In the genomic region with DNA sequence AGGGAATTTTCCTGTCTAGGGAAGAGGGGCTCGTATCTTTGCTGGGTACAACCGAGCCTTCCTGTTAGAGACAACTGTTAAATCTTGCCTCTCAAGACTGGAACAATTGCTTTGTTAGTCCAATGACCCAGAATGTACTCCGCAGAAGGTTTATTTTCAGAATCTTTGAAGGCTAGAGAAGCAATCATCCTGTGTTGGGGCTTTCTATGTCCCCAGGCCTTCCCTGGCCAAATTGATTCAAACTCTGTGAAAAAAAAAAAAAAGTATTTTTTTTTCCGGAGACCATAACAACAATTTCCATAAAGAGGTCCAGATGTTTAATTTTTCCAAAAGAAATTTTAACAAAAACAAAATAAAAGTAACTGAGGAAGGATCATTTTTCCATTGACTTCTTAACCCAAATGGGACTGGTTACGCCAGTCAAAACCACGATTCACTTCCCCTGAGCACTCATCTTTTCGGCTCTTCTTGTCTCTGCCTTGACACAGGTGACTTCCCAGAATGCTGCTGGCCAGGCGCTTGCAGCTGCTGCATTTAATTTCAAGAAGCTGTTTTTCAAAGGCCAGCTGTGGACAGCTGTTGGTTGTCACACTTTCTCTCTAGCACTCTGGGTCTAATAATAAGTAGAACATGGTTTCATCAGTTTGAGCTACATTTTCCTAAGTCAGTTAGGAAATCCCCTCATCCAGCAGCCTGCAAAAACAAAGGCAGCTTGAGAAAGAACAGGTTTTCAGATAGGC, we compare ENCODE assay signal across 11 cellular contexts.
DNase-seq lines count a peak whose midpoint lies in the region; ATAC-seq, FAIRE-seq and TF ChIP-seq lines count a peak whose summit lies in the region.
"Had no signal": no experiment of that assay in that cellular context is flagged by ENCODE, and none has a peak within 500 bp of the region (broad histone marks: within the 10 kb centered on the region; RNA-seq: fewer than 3 reads in every experiment).

No MANE protein-coding gene starts in this region.

- in situ Hi-C loops in K562 (cut with MboI) (no loop called here), ACHN (cut with HindIII; ENCODE audit: low pct_ligation_motif_present, low pct_unique_long_range_greater_than_20kb, low sequenced_read_pairs) (no loop called here)

- H3K9me3 ChIP-seq in K562 (replicated peaks; ENCODE audit: control insufficient read depth, insufficient read depth, low read depth, low read length): no peaks in the 10 kb centered on the region
- H3K9me3 ChIP-seq in suprapubic skin: no peaks in the 10 kb centered on the region
- H3K9me3 ChIP-seq in A673 (ENCODE audit: low read depth, low read length, poor library complexity, severe bottlenecking): no peaks in the 10 kb centered on the region

- peak; percentile 5 to 8 for DNase-seq in activated CD4-positive, alpha-beta T cell treated with anti-CD3 and anti-CD28 coated beads, Interleukin-2, amount 50 U/mL, for 48 hours
- no peak for DNase-seq in activated CD4-positive, alpha-beta T cell treated with anti-CD3 and anti-CD28 coated beads, Interleukin-2, amount 10 ng/mL, durations not matched to agents 7 days and 5 days
- DNase-seq in K562 (ENCODE audit: extremely low read depth in 1 of 4, low spot score in 3 of 4) (peak in 1 of 4 experiments; percentile 1), suprapubic skin (ENCODE audit: low spot score in 2 of 2) (no peak), SKM-1 (lab: John Stamatoyannopoulos, UW; ENCODE audit: unreplicated experiment) (no peak), A673 (ENCODE audit: low spot score) (no peak), ACHN (no peak)
- DNase-seq: occipital lobe, substantia nigra had no signal

- no peak overlapping the region for H3K9ac ChIP-seq in K562 (ENCODE audit: insufficient read depth in 1 of 2, low read depth in 2 of 2, low read length in 2 of 2)

- no peak overlapping the region for H3K27ac Mint-ChIP-seq in activated CD4-positive, alpha-beta T cell treated with anti-CD3 and anti-CD28 coated beads, Interleukin-2, amount 10 ng/mL, durations not matched to agents 7 days and 5 days

- 0 out of 2 replicates have a peak overlapping the region, but pooled peaks have one; percentile 51 for H2AFZ ChIP-seq in K562 (ENCODE audit: low read depth, low read length)

- no peaks in the 10 kb centered on the region for H3K36me3 Mint-ChIP-seq in activated CD4-positive, alpha-beta T cell treated with anti-CD3 and anti-CD28 coated beads, Interleukin-2, amount 10 ng/mL, durations not matched to agents 7 days and 5 days (ENCODE audit: low read depth)

- no peaks in the 10 kb centered on the region for H4K20me1 ChIP-seq in K562 (replicated peaks; ENCODE audit: control insufficient read depth, insufficient read depth, low read length)

- WGBS in K562 (ENCODE audit: insufficient coverage, low coverage, missing lambda C conversion rate): 82% methylated on average over 8 of the region's 8 CpGs
- WGBS in suprapubic skin: 52% methylated on average over 8 of the region's 8 CpGs

- H3K27ac ChIP-seq in K562 (ENCODE audit: extremely low read depth, low read depth, low read length) (no peak overlapping the region), suprapubic skin (peak overlapping the region; percentile 62), A673 (ENCODE audit: low read depth, low read length, poor library complexity, severe bottlenecking) (no peak overlapping the region)

- no peak overlapping the region for H3K4me3 Mint-ChIP-seq in activated CD4-positive, alpha-beta T cell treated with anti-CD3 and anti-CD28 coated beads, Interleukin-2, amount 10 ng/mL, durations not matched to agents 7 days and 5 days

- no peak overlapping the region for H3K4me2 ChIP-seq in K562 (ENCODE audit: insufficient read depth, low read length)

- no peak overlapping the region for H3K4me3 ChIP-seq in K562
- H3K4me3 ChIP-seq in suprapubic skin: no peak overlapping the region
- no peak overlapping the region for H3K4me3 ChIP-seq in A673 (ENCODE audit: low read depth, low read length, poor library complexity, severe bottlenecking)

- intact Hi-C loops in K562 (cut with micrococcal nuclease): no loop called here
- intact Hi-C loops in A673 (cut with micrococcal nuclease; ENCODE audit: unreplicated experiment): no loop called here

- H3K36me3 ChIP-seq in K562 (ENCODE audit: control insufficient read depth, insufficient read depth, low read length) (no peaks in the 10 kb centered on the region), suprapubic skin (no peaks in the 10 kb centered on the region), A673 (ENCODE audit: insufficient read depth, low read length, poor library complexity, severe bottlenecking) (no peaks in the 10 kb centered on the region)

- H3K27me3 ChIP-seq in K562 (ENCODE audit: control insufficient read depth in 2 of 2, insufficient read depth in 2 of 2, low read length in 2 of 2) (no peaks in the 10 kb centered on the region), suprapubic skin (no peaks in the 10 kb centered on the region), A673 (replicated peaks; ENCODE audit: insufficient read depth, low read depth, low read length, poor library complexity) (no peaks in the 10 kb centered on the region)

- TF ChIP-seq EP300 in K562 (IDR thresholded peaks at IDR 0.05; ENCODE audit: low read length) (no peak), suprapubic skin (IDR thresholded peaks at IDR 0.05) (no peak)

- no TSS peak for BruUV-seq in K562 (replicated peaks; lab: Mats Ljungman, UMichigan)
- BruUV-seq in A673 (replicated peaks; lab: Mats Ljungman, UMichigan): no TSS peak

- TF ChIP-seq CTCF in K562 (IDR thresholded peaks at IDR 0.05 in 2 of 3, conservative IDR thresholded peaks at IDR 0.05 in 1 of 3; ENCODE audit: insufficient read depth in 2 of 3, low read depth in 1 of 3, low read length in 3 of 3) (no peak), suprapubic skin (IDR thresholded peaks at IDR 0.05) (no peak), A673 (conservative IDR thresholded peaks at IDR 0.05; ENCODE audit: low read depth, low read length) (no peak)

- no peak for FAIRE-seq in K562 (lab: Jason Lieb, UNC)
- FAIRE-seq: endothelial cell of umbilical vein had no signal

- H3K27me3 Mint-ChIP-seq in activated CD4-positive, alpha-beta T cell treated with anti-CD3 and anti-CD28 coated beads, Interleukin-2, amount 10 ng/mL, durations not matched to agents 7 days and 5 days: peaks cover 4% of the 10 kb centered on the region

- TF ChIP-seq RAD21 in K562 (CRISPR knock-in tag; conservative IDR thresholded peaks at IDR 0.05 in 1 of 2, IDR thresholded peaks at IDR 0.05 in 1 of 2): no peak

- POLR2A ChIA-PET in activated CD4-positive, alpha-beta T cell treated with anti-CD3 and anti-CD28 coated beads, Interleukin-2, amount 10 ng/mL, durations not matched to agents 7 days and 5 days (lab: Charles Lee): no interaction called here
- POLR2A ChIA-PET in K562 (lab: Yijun Ruan, JAX) (interaction anchor here (0.8 to 1.2 kb wide), 3 partner anchors 9 to 45 kb away, joined by 3 to 5 read pairs (median 5); no protein-coding TSS in a partner anchor), A673 (lab: Charles Lee; ENCODE audit: low non-redundant PET) (no interaction called here)

- CTCF ChIA-PET in activated CD4-positive, alpha-beta T cell treated with anti-CD3 and anti-CD28 coated beads, Interleukin-2, amount 10 ng/mL, durations not matched to agents 7 days and 5 days (lab: Charles Lee): interaction anchor here (1.3 kb wide), 1 partner anchor 11 kb away, joined by 3 read pairs; no protein-coding TSS in a partner anchor
- CTCF ChIA-PET in K562 (lab: Yijun Ruan, JAX; ENCODE audit: low intra/inter-chr PET ratio): no interaction called here
- CTCF ChIA-PET in A673 (lab: Charles Lee): no interaction called here

- no peaks in the 10 kb centered on the region for H3K9me3 Mint-ChIP-seq in activated CD4-positive, alpha-beta T cell treated with anti-CD3 and anti-CD28 coated beads, Interleukin-2, amount 10 ng/mL, durations not matched to agents 7 days and 5 days

- H3K9me1 ChIP-seq in K562 (ENCODE audit: control insufficient read depth, insufficient read depth, low read length): no peaks in the 10 kb centered on the region

- no peaks in the 10 kb centered on the region for H3K79me2 ChIP-seq in K562 (ENCODE audit: control insufficient read depth, insufficient read depth, low read length)

- ATAC-seq in HG03039 (IDR thresholded peaks at IDR 0.05; ENCODE audit: unreplicated experiment) (peak; percentile 91), K562 (no peak)

- peaks cover 3% of the 10 kb centered on the region for H3K4me1 Mint-ChIP-seq in activated CD4-positive, alpha-beta T cell treated with anti-CD3 and anti-CD28 coated beads, Interleukin-2, amount 10 ng/mL, durations not matched to agents 7 days and 5 days

- TF ChIP-seq POLR2A in K562 (conservative IDR thresholded peaks at IDR 0.05) (no peak), suprapubic skin (IDR thresholded peaks at IDR 0.05) (no peak)

- peaks cover 0 to 48% of the 10 kb centered on the region in 2 experiments; a peak in 4 of 5 replicates for H3K4me1 ChIP-seq in K562 (replicated peaks in 1 of 2; ENCODE audit: control insufficient read depth in 2 of 2, insufficient read depth in 2 of 2, low read length in 2 of 2)
- peaks cover 4% of the 10 kb centered on the region for H3K4me1 ChIP-seq in suprapubic skin
- H3K4me1 ChIP-seq in A673 (ENCODE audit: insufficient read depth, low read length, poor library complexity, severe bottlenecking): no peaks in the 10 kb centered on the region

TF ChIP-seq in K562, 482 proteins besides CTCF, POLR2A, EP300 and RAD21:
- TF ChIP-seq DMBX1 (CRISPR knock-in tag; IDR thresholded peaks at IDR 0.05; ENCODE audit: borderline replicate concordance) (peak; percentile 73; the same call in 1 of the 2 replicates), KLF13 (tag; IDR thresholded peaks at IDR 0.05; ENCODE audit: borderline replicate concordance, low read depth) (no peak), RBM14 (IDR thresholded peaks at IDR 0.05; ENCODE audit: borderline replicate concordance, insufficient read depth, low read depth, low read length) (no peak), MEF2D (tag; conservative IDR thresholded peaks at IDR 0.05; ENCODE audit: low read depth) (no peak), MAFK (IDR thresholded peaks at IDR 0.05; ENCODE audit: low read length) (no peak)

Comparison
In these comparisons a context has a peak if more than half of its experiments do, and no peak if none do; other contexts are left out.
1. DNase-seq: peak in activated CD4-positive, alpha-beta T cell treated with anti-CD3 and anti-CD28 coated beads, Interleukin-2, amount 50 U/mL, for 48 hours (2 of 2); none in activated CD4-positive, alpha-beta T cell treated with anti-CD3 and anti-CD28 coated beads, Interleukin-2, amount 10 ng/mL, durations not matched to agents 7 days and 5 days (single experiment), suprapubic skin (0 of 2), SKM-1 (single experiment), A673 (single experiment) and ACHN (single experiment).